ENCODE assay signal across 8 cellular contexts in genomic region chr12:93570552-93571359, GRCh38. TPM values are rescaled to one million over a fixed set of nuclear protein-coding genes. Genes with fewer than 3 reads are reported as not detected.
DNase-seq lines count a peak whose midpoint lies in the region; ATAC-seq, FAIRE-seq and TF ChIP-seq lines count a peak whose summit lies in the region.

No MANE protein-coding gene starts in this region.

- peak; percentile 48 for ATAC-seq in HG02610 (IDR thresholded peaks at IDR 0.05; ENCODE audit: unreplicated experiment)

- peak; percentile 70 for DNase-seq in GM12891 (ENCODE audit: insufficient read length, low spot score)
- DNase-seq in NCI-H1105 (lab: John Stamatoyannopoulos, UW): peak; percentile 86
- peak; percentile 70 for DNase-seq in T-helper 22 cell (ENCODE audit: low read depth)
- DNase-seq in astrocyte (ENCODE audit: low read depth): peak; percentile 83
- DNase-seq in hepatic stellate cell (ENCODE audit: low spot score): peak; percentile 94
- no peak for DNase-seq in urothelium cell line (ENCODE audit: low spot score)

- TF ChIP-seq POLR2A in GM12891 (IDR thresholded peaks at IDR 0.05; ENCODE audit: low read depth, low read length): 0 out of 2 replicates have a peak, but pooled peaks have one; percentile 29

- H3K27me3 Mint-ChIP-seq in astrocyte (ENCODE audit: low read depth, unreplicated experiment): peaks cover 21% of the 10 kb centered on the region

- H3K4me3 Mint-ChIP-seq in astrocyte (ENCODE audit: unreplicated experiment): peak overlapping the region; percentile 88

- H3K4me1 ChIP-seq in astrocyte (ENCODE audit: insufficient read depth, low read length) (peaks cover 13% of the 10 kb centered on the region), rectal smooth muscle tissue (ENCODE audit: control insufficient read depth, insufficient read depth, low read length) (no peaks in the 10 kb centered on the region)

- no peaks in the 10 kb centered on the region for H3K9me3 ChIP-seq in astrocyte (ENCODE audit: insufficient read depth, low read depth, low read length)

- H3K27me3 ChIP-seq in astrocyte (ENCODE audit: insufficient read depth, low read length) (peaks cover 2% of the 10 kb centered on the region), rectal smooth muscle tissue (ENCODE audit: control insufficient read depth, insufficient read depth, low read length) (no peaks in the 10 kb centered on the region)

- H3K9ac ChIP-seq in astrocyte (ENCODE audit: low read length) (peak overlapping the region; percentile 87), rectal smooth muscle tissue (ENCODE audit: low read length) (peak overlapping the region; percentile 70)

- TF ChIP-seq CTCF in astrocyte (IDR thresholded peaks at IDR 0.05; ENCODE audit: insufficient read depth, low read depth, low read length): no peak

- peaks cover 30% of the 10 kb centered on the region for H3K79me2 ChIP-seq in astrocyte (ENCODE audit: insufficient read depth, low read length)

- no peaks in the 10 kb centered on the region for H3K36me3 Mint-ChIP-seq in astrocyte (ENCODE audit: low read depth, unreplicated experiment)

- no peak overlapping the region for H3K27ac Mint-ChIP-seq in astrocyte (ENCODE audit: unreplicated experiment)

- H4K20me1 ChIP-seq in astrocyte (ENCODE audit: insufficient read depth, low read length): peaks cover 9% of the 10 kb centered on the region

- peak overlapping the region; percentile 84 for H2AFZ ChIP-seq in astrocyte (ENCODE audit: low read depth, low read length)

- H3K4me1 Mint-ChIP-seq in astrocyte (ENCODE audit: low read depth, unreplicated experiment): peaks cover 4% of the 10 kb centered on the region

- H3K36me3 ChIP-seq in astrocyte (ENCODE audit: insufficient read depth, low read length) (no peaks in the 10 kb centered on the region), rectal smooth muscle tissue (ENCODE audit: control insufficient read depth, insufficient read depth, low read length) (no peaks in the 10 kb centered on the region)

- peak overlapping the region; percentile 99 for H3K4me2 ChIP-seq in astrocyte (ENCODE audit: low read length)

- FAIRE-seq in GM12891 (lab: Jason Lieb, UNC): peak; percentile 71
- no peak for FAIRE-seq in astrocyte (lab: Jason Lieb, UNC)
- no peak for FAIRE-seq in urothelium cell line (lab: Jason Lieb, UNC)

- no peaks in the 10 kb centered on the region for H3K9me3 Mint-ChIP-seq in astrocyte (ENCODE audit: unreplicated experiment)

- H3K27ac ChIP-seq in astrocyte (ENCODE audit: low read depth, low read length) (peak overlapping the region; percentile 72), rectal smooth muscle tissue (ENCODE audit: low read depth, low read length) (peak overlapping the region; percentile 95)

- H3K4me3 ChIP-seq in astrocyte (ENCODE audit: insufficient read depth, low read depth, low read length) (peak overlapping the region; percentile 83), rectal smooth muscle tissue (ENCODE audit: low read length) (peak overlapping the region; percentile 85)

TF ChIP-seq in GM12891, 5 proteins besides CTCF, POLR2A, EP300 and RAD21:
- TF ChIP-seq POU2F2 (IDR thresholded peaks at IDR 0.05; ENCODE audit: low read depth, low read length) (no peak), SPI1 (IDR thresholded peaks at IDR 0.05; ENCODE audit: low read depth, low read length) (no peak), PAX5 (IDR thresholded peaks at IDR 0.05; ENCODE audit: insufficient read depth, low read length, severe bottlenecking) (no peak), TAF1 (IDR thresholded peaks at IDR 0.05; ENCODE audit: low read depth, low read length) (no peak), POLR2AphosphoS5 (IDR thresholded peaks at IDR 0.05; ENCODE audit: low read depth, low read length) (no peak)

RNA-seq across cellular contexts. Expression of gene SOCS2, which starts 1.7 kb away (rescaled TPM):
- 10.1 TPM for polyA plus RNA-seq in GM12891 (2012; ENCODE audit: low read depth, missing spikeins)
- total RNA-seq in astrocyte: 2.6 and 6.4 TPM in 2 replicates
